In the genomic region with DNA sequence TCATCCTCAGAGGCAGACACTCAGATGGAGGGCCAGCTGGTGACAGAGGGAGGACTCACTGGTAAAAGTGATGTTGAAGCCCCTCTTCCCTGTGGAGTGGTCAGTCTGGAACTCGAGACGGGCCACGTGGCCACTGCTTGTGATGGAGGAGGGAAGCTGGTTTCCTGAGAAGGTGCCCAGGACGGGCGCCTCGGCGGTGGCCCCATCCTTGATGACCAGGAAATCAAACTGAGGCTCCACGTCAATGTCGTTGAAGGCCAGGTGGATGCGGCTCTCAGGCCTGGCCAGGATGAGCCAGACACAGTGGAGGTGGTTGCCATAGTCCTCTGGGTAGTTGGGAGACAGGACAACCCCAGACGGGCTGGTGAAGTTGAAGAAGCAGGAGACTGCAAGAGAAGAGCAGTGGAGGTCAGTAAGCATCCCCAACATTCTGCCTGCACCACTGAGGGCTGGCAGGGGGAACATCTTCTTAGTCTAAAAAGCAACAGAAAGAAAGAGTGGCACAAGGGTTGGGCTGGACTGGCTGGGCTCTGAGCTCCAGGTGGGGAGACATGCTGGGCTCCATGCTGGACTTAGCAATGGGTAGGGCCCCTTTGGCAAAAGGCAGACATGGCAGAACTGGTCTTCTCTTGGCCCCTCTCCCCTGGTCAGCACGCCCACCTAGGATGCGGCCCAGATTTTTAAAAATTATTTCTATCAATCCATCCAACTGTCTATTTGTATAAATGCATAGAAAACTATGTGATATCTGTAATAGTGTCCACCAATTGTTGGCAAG, we compare ENCODE assay signal across 27 cellular contexts.
DNase-seq lines count a peak whose midpoint lies in the region; ATAC-seq, FAIRE-seq and TF ChIP-seq lines count a peak whose summit lies in the region.
"Had no signal": no experiment of that assay in that cellular context is flagged by ENCODE, and none has a peak within 500 bp of the region (broad histone marks: within the 10 kb centered on the region; RNA-seq: fewer than 3 reads in every experiment).

No MANE protein-coding gene starts in this region.

- TF ChIP-seq CTCF in GM12878 (IDR thresholded peaks at IDR 0.05 in 2 of 3, conservative IDR thresholded peaks at IDR 0.05 in 1 of 3; ENCODE audit: control insufficient read depth in 2 of 3, extremely low read depth in 1 of 3, insufficient read depth in 1 of 3, low read depth in 3 of 3, low read length in 3 of 3) = no peak
- no peak for TF ChIP-seq CTCF in esophagus muscularis mucosa (IDR thresholded peaks at IDR 0.05)
- no peak for TF ChIP-seq CTCF in osteoblast (IDR thresholded peaks at IDR 0.05; ENCODE audit: extremely low read depth, low read depth, low read length)
- no peak for TF ChIP-seq CTCF in upper lobe of right lung (IDR thresholded peaks at IDR 0.05)
- TF ChIP-seq CTCF in smooth muscle cell (IDR thresholded peaks at IDR 0.05; ENCODE audit: borderline replicate concordance, insufficient read depth, poor library complexity, severe bottlenecking) = no peak

- H3K27me3 ChIP-seq in GM12878 (replicated peaks in 1 of 2; ENCODE audit: control insufficient read depth in 2 of 2, insufficient read depth in 2 of 2, low read length in 1 of 2) (no peaks in the 10 kb centered on the region; a peak in 1 of 4 replicates), esophagus muscularis mucosa (peaks cover 0 to 7% (median 0%) of the 10 kb centered on the region in 4 donors), osteoblast (ENCODE audit: insufficient read depth, low read length) (no peaks in the 10 kb centered on the region), upper lobe of right lung (no peaks in the 10 kb centered on the region), smooth muscle cell (ENCODE audit: low read depth) (peaks cover 10% of the 10 kb centered on the region)
- H3K27me3 ChIP-seq: BE2C; BLaER1 treated with 17β-estradiol and CSF1 and Interleukin-3, amounts not matched to agents 10 nM and 100 nM had no signal

- TF ChIP-seq POLR2A in GM12878 (IDR thresholded peaks at IDR 0.05; ENCODE audit: low read depth, low read length) (no peak), esophagus muscularis mucosa (IDR thresholded peaks at IDR 0.05; ENCODE audit: low read depth) (no peak)

- POLR2A ChIA-PET in GM12878 (lab: Charles Lee) = no interaction called here

- no peaks in the 10 kb centered on the region for H3K9me3 ChIP-seq in GM12878 (replicated peaks; ENCODE audit: control insufficient read depth, insufficient read depth, low read length)
- H3K9me3 ChIP-seq in esophagus muscularis mucosa = no peaks in the 10 kb centered on the region
- H3K9me3 ChIP-seq in osteoblast (ENCODE audit: low read depth, low read length) = no peaks in the 10 kb centered on the region
- H3K9me3 ChIP-seq in upper lobe of right lung = no peaks in the 10 kb centered on the region
- H3K9me3 ChIP-seq in smooth muscle cell (replicated peaks; ENCODE audit: low read depth) = no peaks in the 10 kb centered on the region
- H3K9me3 ChIP-seq: A549; BE2C; BLaER1 treated with 17β-estradiol and CSF1 and Interleukin-3, amounts not matched to agents 10 nM and 100 nM; HAP-1 had no signal

- in situ Hi-C loops in GM12878 (cut with MboI) = no loop called here

- no TSS peak for BruUV-seq in GM12878 (replicated peaks; lab: Mats Ljungman, UMichigan)

- peaks cover 22% of the 10 kb centered on the region for H3K27me3 Mint-ChIP-seq in stimulated activated naive CD8-positive, alpha-beta T cell treated with anti-CD3 and anti-CD28 coated beads, Interleukin-15, amount 100 ng/mL, for 72 hours

- CTCF ChIA-PET in GM12878 (lab: Yijun Ruan, JAX) = no interaction called here

- SMC1A ChIA-PET in GM12878 (lab: Charles Lee; ENCODE audit: uncharacterized antibody, unreplicated experiment) = no interaction called here

- H3K9ac ChIP-seq in GM12878 (ENCODE audit: control insufficient read depth, insufficient read depth, low read length) = no peak overlapping the region
- no peak overlapping the region for H3K9ac ChIP-seq in smooth muscle cell (ENCODE audit: low read depth)
- H3K9ac ChIP-seq: BLaER1 treated with 17β-estradiol and CSF1 and Interleukin-3, amounts not matched to agents 10 nM and 100 nM had no signal

- H3K4me3 ChIP-seq in GM12878 (no peak overlapping the region), esophagus muscularis mucosa (no peak overlapping the region), osteoblast (ENCODE audit: insufficient read depth, low read length) (no peak overlapping the region), upper lobe of right lung (no peak overlapping the region), smooth muscle cell (no peak overlapping the region)
- H3K4me3 ChIP-seq: A549; BLaER1 treated with 17β-estradiol and CSF1 and Interleukin-3, amounts not matched to agents 10 nM and 100 nM; HAP-1 had no signal

- no peak overlapping the region for H3K27ac Mint-ChIP-seq in stimulated activated naive CD8-positive, alpha-beta T cell treated with anti-CD3 and anti-CD28 coated beads, Interleukin-15, amount 100 ng/mL, for 72 hours
- H3K27ac Mint-ChIP-seq: CD4-positive, alpha-beta T cell; CD8-positive, alpha-beta memory T cell; HFFc6 had no signal

- no peak for TF ChIP-seq EP300 in GM12878 (IDR thresholded peaks at IDR 0.05; ENCODE audit: borderline replicate concordance in 1 of 2, control insufficient read depth in 1 of 2, low read depth in 2 of 2, low read length in 2 of 2)
- TF ChIP-seq EP300 in esophagus muscularis mucosa (IDR thresholded peaks at IDR 0.05) = no peak

- DNase-seq in GM12878 (ENCODE audit: low read depth, low spot score) (no peak), esophagus muscularis mucosa (ENCODE audit: extremely low spot score) (peak; percentile 87), osteoblast (ENCODE audit: insufficient read length, low spot score, missing footprints) (peak; percentile 60), upper lobe of right lung (no peak), smooth muscle cell (lab: John Stamatoyannopoulos, UW; ENCODE audit: unreplicated experiment) (no peak), medulla oblongata (ENCODE audit: extremely low spot score) (no peak)
- DNase-seq in stimulated activated naive CD8-positive, alpha-beta T cell treated with anti-CD3 and anti-CD28 coated beads, Interleukin-15, amount 100 ng/mL, for 72 hours = no peak
- DNase-seq: 8988T; ACHN; AML-193; BE2C; CD4-positive, alpha-beta T cell; CD8-positive, alpha-beta memory T cell; DMS 273 treated with DMSO at 0.1 percent for 48 hours; DMS79; EL; GDM1; GOT3; HFFc6 had no signal

- no peaks in the 10 kb centered on the region for H3K9me3 Mint-ChIP-seq in stimulated activated naive CD8-positive, alpha-beta T cell treated with anti-CD3 and anti-CD28 coated beads, Interleukin-15, amount 100 ng/mL, for 72 hours
- H3K9me3 Mint-ChIP-seq: CD4-positive, alpha-beta T cell had no signal

- TF ChIP-seq RAD21 in GM12878 (IDR thresholded peaks at IDR 0.05; ENCODE audit: insufficient read depth, low read depth, low read length) = no peak

- H3K36me3 ChIP-seq in GM12878 (ENCODE audit: control insufficient read depth in 2 of 2, insufficient read depth in 2 of 2, low read length in 1 of 2) (no peaks in the 10 kb centered on the region), esophagus muscularis mucosa (no peaks in the 10 kb centered on the region), osteoblast (ENCODE audit: insufficient read depth, low read length) (no peaks in the 10 kb centered on the region), upper lobe of right lung (no peaks in the 10 kb centered on the region), smooth muscle cell (ENCODE audit: low read depth) (no peaks in the 10 kb centered on the region)
- H3K36me3 ChIP-seq: BE2C; BLaER1 treated with 17β-estradiol and CSF1 and Interleukin-3, amounts not matched to agents 10 nM and 100 nM; HAP-1 had no signal

- H3K4me1 Mint-ChIP-seq in stimulated activated naive CD8-positive, alpha-beta T cell treated with anti-CD3 and anti-CD28 coated beads, Interleukin-15, amount 100 ng/mL, for 72 hours = no peaks in the 10 kb centered on the region
- H3K4me1 Mint-ChIP-seq: CD14-positive monocyte; CD8-positive, alpha-beta memory T cell had no signal

- ATAC-seq in GM12878 (no peak), upper lobe of right lung (peak; percentile 21)
- no peak for ATAC-seq in stimulated activated naive CD8-positive, alpha-beta T cell treated with anti-CD3 and anti-CD28 coated beads, Interleukin-15, amount 100 ng/mL, for 72 hours
- ATAC-seq: A549 had no signal

- H3K79me2 ChIP-seq in GM12878 (ENCODE audit: control insufficient read depth, insufficient read depth, low read length) (no peaks in the 10 kb centered on the region), osteoblast (ENCODE audit: insufficient read depth, low read length) (no peaks in the 10 kb centered on the region), smooth muscle cell (ENCODE audit: low read depth) (no peaks in the 10 kb centered on the region)

- H3K27ac ChIP-seq in GM12878 (ENCODE audit: control insufficient read depth, insufficient read depth) = no peak overlapping the region
- no peak overlapping the region for H3K27ac ChIP-seq in esophagus muscularis mucosa (replicated peaks in 1 of 4)
- H3K27ac ChIP-seq in osteoblast (ENCODE audit: low read depth, low read length) = no peak overlapping the region
- no peak overlapping the region for H3K27ac ChIP-seq in upper lobe of right lung
- no peak overlapping the region for H3K27ac ChIP-seq in smooth muscle cell (ENCODE audit: low read depth)
- H3K27ac ChIP-seq: A549; BLaER1 treated with 17β-estradiol and CSF1 and Interleukin-3, amounts not matched to agents 10 nM and 100 nM had no signal

- no peak overlapping the region for H3K4me2 ChIP-seq in GM12878 (ENCODE audit: control insufficient read depth, insufficient read depth)
- no peak overlapping the region for H3K4me2 ChIP-seq in osteoblast (ENCODE audit: insufficient read depth, low read length)
- no peak overlapping the region for H3K4me2 ChIP-seq in smooth muscle cell
- H3K4me2 ChIP-seq: A549; BLaER1 treated with 17β-estradiol and CSF1 and Interleukin-3, amounts not matched to agents 10 nM and 100 nM had no signal

- H3K4me3 Mint-ChIP-seq in stimulated activated naive CD8-positive, alpha-beta T cell treated with anti-CD3 and anti-CD28 coated beads, Interleukin-15, amount 100 ng/mL, for 72 hours = no peak overlapping the region
- H3K4me3 Mint-ChIP-seq: CD14-positive monocyte; CD4-positive, alpha-beta T cell; CD8-positive, alpha-beta memory T cell; HFFc6 had no signal

- H4K20me1 ChIP-seq in GM12878 (ENCODE audit: control insufficient read depth, insufficient read depth) (no peaks in the 10 kb centered on the region), osteoblast (ENCODE audit: insufficient read depth, low read length) (no peaks in the 10 kb centered on the region), smooth muscle cell (ENCODE audit: low read depth) (no peaks in the 10 kb centered on the region)
- H4K20me1 ChIP-seq: BLaER1 treated with 17β-estradiol and CSF1 and Interleukin-3, amounts not matched to agents 10 nM and 100 nM had no signal

- H3F3A ChIP-seq in smooth muscle cell (ENCODE audit: low read depth) = no peaks in the 10 kb centered on the region

- RAD21 ChIA-PET in GM12878 (lab: Charles Lee; ENCODE audit: unreplicated experiment) = no interaction called here

- intact Hi-C loops in GM12878 (cut with micrococcal nuclease; ENCODE audit: unreplicated experiment) = no loop called here
- intact Hi-C loops in esophagus muscularis mucosa (cut with DNase I) = no loop called here
- intact Hi-C loops in upper lobe of right lung (cut with DNase I) = no loop called here

- H3K4me1 ChIP-seq in GM12878 (ENCODE audit: control insufficient read depth, insufficient read depth, low read length) (no peaks in the 10 kb centered on the region), esophagus muscularis mucosa (no peaks in the 10 kb centered on the region), osteoblast (ENCODE audit: insufficient read depth, low read length) (no peaks in the 10 kb centered on the region), upper lobe of right lung (no peaks in the 10 kb centered on the region), smooth muscle cell (ENCODE audit: low read depth) (no peaks in the 10 kb centered on the region)
- H3K4me1 ChIP-seq: A549; BE2C; BLaER1 treated with 17β-estradiol and CSF1 and Interleukin-3, amounts not matched to agents 10 nM and 100 nM; HAP-1 had no signal

- WGBS in GM12878 (ENCODE audit: insufficient coverage, insufficient replicate concordance, low lambda C conversion rate, missing lambda C conversion rate) = 15% methylated on average over 13 of the region's 13 CpGs
- 93% methylated on average over 11 of the region's 13 CpGs for WGBS in esophagus muscularis mucosa
- WGBS in smooth muscle cell (ENCODE audit: low lambda C conversion rate) = 94% methylated on average over 13 of the region's 13 CpGs

- H2AFZ ChIP-seq in GM12878 (ENCODE audit: control insufficient read depth, low read depth, low read length) (no peak overlapping the region), osteoblast (ENCODE audit: low read length) (no peak overlapping the region), smooth muscle cell (ENCODE audit: low read depth) (no peak overlapping the region)

- FAIRE-seq in GM12878 (lab: Jason Lieb, UNC) = peak; percentile 44
- FAIRE-seq: A549, D721Med, GM12891, GM18507, H54 had no signal

Comparison
In these comparisons a context has a peak if more than half of its experiments do, and no peak if none do; other contexts are left out.
1. DNase-seq: peak in esophagus muscularis mucosa (single experiment) and osteoblast (single experiment); none in GM12878 (single experiment), upper lobe of right lung (single experiment), smooth muscle cell (single experiment), stimulated activated naive CD8-positive, alpha-beta T cell treated with anti-CD3 and anti-CD28 coated beads, Interleukin-15, amount 100 ng/mL, for 72 hours (0 of 2) and medulla oblongata (single experiment).